ENCODE assay signal across 21 cellular contexts in genomic region chr1:54397980-54398379, GRCh38. TPM values are rescaled to one million over a fixed set of nuclear protein-coding genes. Genes with fewer than 3 reads are reported as not detected.
DNase-seq lines count a peak whose midpoint lies in the region; ATAC-seq and TF ChIP-seq lines count a peak whose summit lies in the region.
"Had no signal": no experiment of that assay in that cellular context is flagged by ENCODE, and none has a peak within 500 bp of the region (broad histone marks: within the 10 kb centered on the region; RNA-seq: fewer than 3 reads in every experiment).

No MANE protein-coding gene starts in this region.

- H3K9ac ChIP-seq in skeletal muscle tissue (ENCODE audit: low read depth in 1 of 3, low read length in 3 of 3): peak overlapping the region in 1 of 3 donors; percentile 75
- H3K9ac ChIP-seq: KMS-11 had no signal

- TF ChIP-seq POLR2A in heart left ventricle (IDR thresholded peaks at IDR 0.05): no peak

- H3K27me3 Mint-ChIP-seq in T-helper 17 cell: no peaks in the 10 kb centered on the region
- H3K27me3 Mint-ChIP-seq in mesothelial cell of epicardium (ENCODE audit: low read depth): no peaks in the 10 kb centered on the region

- intact Hi-C loops in heart left ventricle (cut with DNase I): loop anchor here in 4 of 10 donors (1.0 to 5.0 kb wide), 4 partner anchors 18 to 76 kb away; no protein-coding TSS in a partner anchor

- H3K4me3 ChIP-seq in heart left ventricle (no peak overlapping the region), right atrium auricular region (no peak overlapping the region), skeletal muscle tissue (ENCODE audit: low read length in 3 of 3) (no peak overlapping the region), foreskin fibroblast (ENCODE audit: low read depth in 1 of 2, low read length in 2 of 2) (no peak overlapping the region)
- H3K4me3 ChIP-seq: HAP-1 had no signal

- no peak overlapping the region for H3K4me3 Mint-ChIP-seq in T-helper 17 cell
- no peak overlapping the region for H3K4me3 Mint-ChIP-seq in mesothelial cell of epicardium

- no peaks in the 10 kb centered on the region for H3K9me3 Mint-ChIP-seq in mesothelial cell of epicardium

- H3K4me1 ChIP-seq in heart left ventricle (peaks cover 0 to 85% (median 35%) of the 10 kb centered on the region in 12 donors), right atrium auricular region (peaks cover 0 to 57% of the 10 kb centered on the region in 2 donors), skeletal muscle tissue (ENCODE audit: control insufficient read depth in 3 of 3, insufficient read depth in 3 of 3, low read length in 3 of 3) (peaks cover 69 to 86% (median 80%) of the 10 kb centered on the region in 3 donors)
- H3K4me1 ChIP-seq: HAP-1 had no signal

- H3K27ac Mint-ChIP-seq in T-helper 17 cell: peak overlapping the region; percentile 87
- H3K27ac Mint-ChIP-seq in mesothelial cell of epicardium: peak overlapping the region; percentile 35

- peaks cover 0 to 81% (median 54%) of the 10 kb centered on the region in 9 donors for H3K36me3 ChIP-seq in heart left ventricle
- peaks cover 31% of the 10 kb centered on the region for H3K36me3 ChIP-seq in right atrium auricular region
- H3K36me3 ChIP-seq in skeletal muscle tissue (ENCODE audit: control insufficient read depth in 3 of 3, insufficient read depth in 3 of 3, low read length in 3 of 3): peaks cover 24 to 42% (median 34%) of the 10 kb centered on the region in 3 donors

- H3K27ac ChIP-seq in heart left ventricle: peak overlapping the region in 7 of 12 donors; percentile 4 to 80 (median 71)
- H3K27ac ChIP-seq in right atrium auricular region: peak overlapping the region in 1 of 2 donors; percentile 67
- H3K27ac ChIP-seq in skeletal muscle tissue (ENCODE audit: low read depth, low read length): peak overlapping the region; percentile 75
- H3K27ac ChIP-seq: KMS-11 had no signal

- DNase-seq in heart left ventricle (no peak), right atrium auricular region (ENCODE audit: low spot score) (no peak), T-helper 17 cell (no peak), mesothelial cell of epicardium (ENCODE audit: low spot score in 2 of 2, unreplicated experiment in 2 of 2) (no peak), midbrain (lab: John Stamatoyannopoulos, UW) (no peak), foreskin fibroblast (no peak)
- DNase-seq: Calu3, DND-41, GOT3, IMR-90, MM.1S, NCI-H1048, NCI-H1417, NCI-H1694 treated with DMSO at 0.1 percent for 48 hours, NCI-H2081, NCI-H226, NCI-H510A, NCI-H69 had no signal

- peaks cover 43% of the 10 kb centered on the region for H3K4me1 Mint-ChIP-seq in T-helper 17 cell
- H3K4me1 Mint-ChIP-seq in mesothelial cell of epicardium: peaks cover 42% of the 10 kb centered on the region

- no peak for ATAC-seq in heart left ventricle
- ATAC-seq in T-helper 17 cell: no peak

- H3K27me3 ChIP-seq in heart left ventricle (no peaks in the 10 kb centered on the region), right atrium auricular region (no peaks in the 10 kb centered on the region), skeletal muscle tissue (ENCODE audit: control insufficient read depth in 3 of 3, insufficient read depth in 3 of 3, low read length in 3 of 3) (no peaks in the 10 kb centered on the region)

- peaks cover 20% of the 10 kb centered on the region for H3K36me3 Mint-ChIP-seq in T-helper 17 cell (ENCODE audit: low read depth)
- H3K36me3 Mint-ChIP-seq in mesothelial cell of epicardium: peaks cover 53% of the 10 kb centered on the region

- H3K9me3 ChIP-seq in heart left ventricle (no peaks in the 10 kb centered on the region), right atrium auricular region (no peaks in the 10 kb centered on the region), T-helper 17 cell (ENCODE audit: control insufficient read depth, low read length, poor library complexity, severe bottlenecking) (no peaks in the 10 kb centered on the region), skeletal muscle tissue (ENCODE audit: control insufficient read depth in 3 of 3, low read length in 3 of 3) (no peaks in the 10 kb centered on the region)
- H3K9me3 ChIP-seq: HAP-1 had no signal

- TF ChIP-seq CTCF in heart left ventricle (IDR thresholded peaks at IDR 0.05) (no peak), right atrium auricular region (IDR thresholded peaks at IDR 0.05) (no peak), mesothelial cell of epicardium (IDR thresholded peaks at IDR 0.05; ENCODE audit: unreplicated experiment) (no peak), foreskin fibroblast (IDR thresholded peaks at IDR 0.05; ENCODE audit: low read depth, low read length) (no peak)

- WGBS in heart left ventricle, 4 donors: 80 to 89% (median 84%) methylated on average over 3 of the region's 3 CpGs

RNA-seq across cellular contexts. Expression of gene SSBP3, which starts 8.2 kb away (rescaled TPM):
- total RNA-seq in heart left ventricle: 10 to 100 TPM; 20.8 to 61.8 (median 48.3) TPM
- polyA plus RNA-seq in heart left ventricle: 10 to 100 TPM; 21.4 to 30.7 TPM
- 10 to 100 TPM; 15.2 to 16.6 TPM for total RNA-seq in right atrium auricular region
- total RNA-seq in T-helper 17 cell: 10 to 100 TPM; 64.9 to 67.4 TPM
- 171 to 188 TPM (median 172 TPM) in 3 replicates for total RNA-seq in mesothelial cell of epicardium
- total RNA-seq in skeletal muscle tissue: 27.1 TPM
